In the genomic region with DNA sequence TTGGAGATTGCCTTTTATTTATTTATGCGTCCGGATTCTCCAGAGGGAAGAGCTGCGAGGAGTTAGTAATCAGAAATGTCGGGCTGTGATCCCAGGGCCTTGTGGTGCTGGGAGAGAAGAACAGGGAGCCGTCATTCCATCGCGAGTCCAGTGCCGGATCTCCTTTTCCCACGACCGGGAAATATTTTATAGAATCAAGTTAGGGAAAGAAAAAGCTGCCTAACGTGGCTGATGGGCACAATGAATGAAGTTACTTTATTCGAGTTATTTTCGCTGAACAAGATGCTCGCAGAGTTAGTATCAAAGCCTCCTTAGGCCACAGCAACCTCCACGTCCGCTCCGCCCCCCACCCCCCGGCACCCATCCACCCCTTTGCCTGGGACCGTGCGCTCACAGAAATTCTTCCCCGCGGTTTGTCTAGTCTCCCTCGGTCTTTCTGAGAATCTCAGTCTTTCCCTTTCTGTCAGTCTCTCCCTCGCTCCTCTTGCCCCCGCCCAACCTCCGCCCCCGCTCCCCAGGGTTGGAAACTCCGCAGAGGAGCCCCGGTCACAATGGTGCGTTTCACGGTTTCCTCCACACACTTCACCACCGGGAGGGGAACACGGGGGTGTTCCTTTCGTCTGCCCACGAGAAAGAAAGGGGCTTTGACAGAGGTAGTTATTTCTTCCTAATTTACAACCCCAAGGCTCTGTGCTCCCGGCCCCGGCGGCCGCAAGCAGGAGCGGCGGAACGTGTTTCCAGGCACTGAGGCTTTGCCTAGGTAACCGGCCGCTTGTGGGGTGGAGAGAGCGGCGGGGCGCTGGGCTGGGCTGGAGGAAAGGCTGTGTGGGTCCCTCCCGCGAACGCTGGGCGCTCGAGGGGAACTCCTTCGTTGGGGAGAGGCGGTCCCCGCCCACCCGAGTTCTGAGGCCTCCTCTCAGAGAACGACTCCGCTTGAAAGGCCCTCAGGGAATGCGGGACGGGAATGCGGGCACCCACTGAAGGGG, we compare ENCODE assay signal across 8 cellular contexts.
DNase-seq lines count a peak whose midpoint lies in the region; ATAC-seq and TF ChIP-seq lines count a peak whose summit lies in the region.

No MANE protein-coding gene starts in this region.

- H3K9me3 ChIP-seq in SU-DHL-6 (ENCODE audit: insufficient read depth, low read length) (no peaks in the 10 kb centered on the region), iPS DF 6.9 (ENCODE audit: control insufficient read depth, insufficient read depth, low read length) (no peaks in the 10 kb centered on the region)

- no peak for TF ChIP-seq CTCF in SU-DHL-6 (IDR thresholded peaks at IDR 0.05; ENCODE audit: insufficient read depth, low read length, poor library complexity, severe bottlenecking)

- peaks cover 2% of the 10 kb centered on the region for H3K27me3 Mint-ChIP-seq in activated naive CD8-positive, alpha-beta T cell treated with anti-CD3 and anti-CD28 coated beads, Interleukin-2, amount 50 U/mL, for 24 hours

- no CpG with 5 or more reads among the region's 61 CpGs for WGBS in iPS DF 6.9 (ENCODE audit: insufficient coverage, insufficient read length)

- ATAC-seq in activated naive CD8-positive, alpha-beta T cell treated with anti-CD3 and anti-CD28 coated beads, Interleukin-2, amount 50 U/mL, for 24 hours, result peak; percentile 3
- no peak for ATAC-seq in GM18498 (IDR thresholded peaks at IDR 0.05; ENCODE audit: unreplicated experiment)

- peak overlapping the region; percentile 99 for H3K27ac Mint-ChIP-seq in activated naive CD8-positive, alpha-beta T cell treated with anti-CD3 and anti-CD28 coated beads, Interleukin-2, amount 50 U/mL, for 24 hours

- H3K9me3 Mint-ChIP-seq in activated naive CD8-positive, alpha-beta T cell treated with anti-CD3 and anti-CD28 coated beads, Interleukin-2, amount 50 U/mL, for 24 hours, result no peaks in the 10 kb centered on the region

- no peaks in the 10 kb centered on the region for H3K9me2 ChIP-seq in SU-DHL-6 (replicated peaks; ENCODE audit: insufficient read depth, low read length)

- peaks cover 8% of the 10 kb centered on the region for H3K4me1 ChIP-seq in iPS DF 6.9 (ENCODE audit: control insufficient read depth, insufficient read depth, low read length)

- peak overlapping the region; percentile 86 for H3K9ac ChIP-seq in SU-DHL-6 (ENCODE audit: low read length)

- peak; percentile 13 for DNase-seq in NCI-H2029 treated with DMSO at 0.1 percent for 48 hours (lab: John Stamatoyannopoulos, UW)
- no peak for DNase-seq in NCI-H2029 (lab: John Stamatoyannopoulos, UW)
- peak; percentile 90 for DNase-seq in activated naive CD8-positive, alpha-beta T cell treated with anti-CD3 and anti-CD28 coated beads, Interleukin-2, amount 50 U/mL, for 24 hours
- DNase-seq in iPS DF 6.9 (ENCODE audit: low read depth, low spot score), result no peak
- no peak for DNase-seq in skeletal muscle cell (ENCODE audit: low read depth)
- no peak for DNase-seq in GDM1 (lab: John Stamatoyannopoulos, UW)

- no peak overlapping the region for H3K27ac ChIP-seq in SU-DHL-6 (ENCODE audit: low read depth, low read length)
- H3K27ac ChIP-seq in iPS DF 6.9 (ENCODE audit: low read length), result no peak overlapping the region

- H3K27me3 ChIP-seq in SU-DHL-6 (ENCODE audit: low read length) (no peaks in the 10 kb centered on the region), iPS DF 6.9 (ENCODE audit: control insufficient read depth, insufficient read depth, low read length) (peaks cover 63% of the 10 kb centered on the region)

- H3K4me3 ChIP-seq in SU-DHL-6 (ENCODE audit: insufficient read depth, low read length, poor library complexity, severe bottlenecking), result peak overlapping the region; percentile 77
- peak overlapping the region; percentile 7; the same call in 1 of the 2 replicates for H3K4me3 ChIP-seq in iPS DF 6.9 (ENCODE audit: low read length)
- H3K4me3 ChIP-seq in skeletal muscle cell (ENCODE audit: low read depth, low read length), result peak overlapping the region; percentile 73

- H3K36me3 Mint-ChIP-seq in activated naive CD8-positive, alpha-beta T cell treated with anti-CD3 and anti-CD28 coated beads, Interleukin-2, amount 50 U/mL, for 24 hours (ENCODE audit: low read depth), result peaks cover 55% of the 10 kb centered on the region

- peaks cover 23% of the 10 kb centered on the region for H3F3A ChIP-seq in SU-DHL-6 (ENCODE audit: insufficient read depth)

- no peak overlapping the region for H2AFZ ChIP-seq in SU-DHL-6 (ENCODE audit: low read depth, low read length, severe bottlenecking)

- peak overlapping the region; percentile 99 for H3K4me2 ChIP-seq in SU-DHL-6 (ENCODE audit: low read depth, low read length, poor library complexity, severe bottlenecking)

- no peaks in the 10 kb centered on the region for H3K36me3 ChIP-seq in SU-DHL-6 (ENCODE audit: low read length)
- H3K36me3 ChIP-seq in iPS DF 6.9 (ENCODE audit: control insufficient read depth, insufficient read depth, low read length), result no peaks in the 10 kb centered on the region

- peaks cover 57% of the 10 kb centered on the region for H3K4me1 Mint-ChIP-seq in activated naive CD8-positive, alpha-beta T cell treated with anti-CD3 and anti-CD28 coated beads, Interleukin-2, amount 50 U/mL, for 24 hours

- no peaks in the 10 kb centered on the region for H3K79me2 ChIP-seq in SU-DHL-6 (ENCODE audit: insufficient read depth, low read length)

- H3K4me3 Mint-ChIP-seq in activated naive CD8-positive, alpha-beta T cell treated with anti-CD3 and anti-CD28 coated beads, Interleukin-2, amount 50 U/mL, for 24 hours, result peak overlapping the region; percentile 100

- H4K20me1 ChIP-seq in SU-DHL-6 (ENCODE audit: low read depth, low read length), result no peaks in the 10 kb centered on the region

Comparison
In these comparisons a context has a peak if more than half of its experiments do, and no peak if none do; other contexts are left out.
1. DNase-seq: peak in NCI-H2029 treated with DMSO at 0.1 percent for 48 hours (single experiment) and activated naive CD8-positive, alpha-beta T cell treated with anti-CD3 and anti-CD28 coated beads, Interleukin-2, amount 50 U/mL, for 24 hours (single experiment); none in NCI-H2029 (single experiment), iPS DF 6.9 (single experiment), skeletal muscle cell (single experiment) and GDM1 (single experiment).
2. H3K4me3 ChIP-seq: peak in every context shown above with its lines; median percentile 77 in SU-DHL-6; 73 in skeletal muscle cell; 7 in iPS DF 6.9.